10 cellular contexts compared by ENCODE assay signal in the genomic region with DNA sequence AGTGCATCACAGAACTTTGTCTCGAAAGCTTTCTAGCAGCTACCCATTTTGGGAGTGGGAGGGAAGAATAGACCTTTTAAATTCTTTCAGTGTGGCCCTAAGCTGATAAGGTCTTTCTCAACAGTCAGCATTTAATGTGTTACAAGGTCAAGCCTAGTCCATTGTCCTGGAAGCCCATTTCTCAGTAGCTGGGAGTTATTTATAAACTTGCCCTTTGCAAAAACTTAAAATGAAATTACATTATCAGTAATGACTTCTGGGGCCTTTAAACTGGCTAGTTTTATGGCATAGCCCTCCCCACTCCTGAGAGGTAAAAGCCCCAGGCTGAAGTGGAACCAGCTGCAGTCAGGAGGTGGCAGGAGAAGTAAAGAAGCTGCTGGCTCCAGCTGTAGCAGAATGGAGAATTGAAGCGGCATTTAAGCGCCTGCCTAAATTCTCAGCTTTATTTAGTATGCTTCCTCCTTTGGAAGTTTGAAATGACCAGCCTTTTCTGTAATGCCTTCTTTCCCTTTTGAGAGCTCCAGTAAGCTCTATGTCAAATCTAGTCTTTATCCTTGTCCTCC. TPM values are rescaled to one million over a fixed set of nuclear protein-coding genes. Genes with fewer than 3 reads are reported as not detected.
A peak's percentile ranks its signal among the peaks of the same experiment; 100 is the strongest.
DNase-seq lines count a peak whose midpoint lies in the region; ATAC-seq, FAIRE-seq and TF ChIP-seq lines count a peak whose summit lies in the region.
"Had no signal": no experiment of that assay in that cellular context is flagged by ENCODE, and none has a peak within 500 bp of the region (broad histone marks: within the 10 kb centered on the region; RNA-seq: fewer than 3 reads in every experiment).

No MANE protein-coding gene starts in this region.

- no peak overlapping the region for H3K9ac ChIP-seq in SK-N-SH
- H3K9ac ChIP-seq: BLaER1 had no signal

- no peaks in the 10 kb centered on the region for H3F3A ChIP-seq in SK-N-SH (replicated peaks; ENCODE audit: insufficient read depth)

- 97% methylated on average over 3 of the region's 3 CpGs for WGBS in A549 (ENCODE audit: missing lambda C conversion rate)
- 83% methylated on average over 3 of the region's 3 CpGs for WGBS in SK-N-SH (ENCODE audit: low lambda C conversion rate)

- FAIRE-seq in A549 (lab: Jason Lieb, UNC): no peak
- FAIRE-seq in frontal cortex (lab: Jason Lieb, UNC): no peak

- peaks cover 22% of the 10 kb centered on the region for H4K20me1 ChIP-seq in SK-N-SH (ENCODE audit: insufficient read depth)

- no peak overlapping the region for H3K4me3 ChIP-seq in A549
- H3K4me3 ChIP-seq in SK-N-SH (ENCODE audit: low read depth in 2 of 2, low read length in 1 of 2): no peak overlapping the region
- H3K4me3 ChIP-seq: BLaER1 had no signal

- POLR2A ChIA-PET in A549 (lab: Yijun Ruan, JAX) (interaction anchor here (0.6 to 1.9 kb wide), 4 partner anchors 13 to 65 kb away, joined by 3 to 10 read pairs (median 4); a partner anchor contains a TSS), SK-N-SH (lab: Yijun Ruan, JAX) (interaction anchor here (0.8 to 1.4 kb wide), 6 partner anchors 15 to 57 kb away, joined by 3 to 9 read pairs (median 5); a partner anchor contains a TSS)

- peaks cover 56% of the 10 kb centered on the region for H3K79me2 ChIP-seq in SK-N-SH (ENCODE audit: insufficient read depth)

- H2AFZ ChIP-seq in SK-N-SH (ENCODE audit: low read depth): no peak overlapping the region

- DNase-seq in A549 (ENCODE audit: low read depth in 1 of 2, low spot score in 1 of 2) (no peak), SK-N-SH (no peak), left kidney (ENCODE audit: low read depth, low spot score) (peak; percentile 58), SIG-M5 treated with dmso at 0.1 percent for 504 hours (lab: John Stamatoyannopoulos, UW; ENCODE audit: unreplicated experiment) (no peak), frontal cortex (ENCODE audit: low spot score in 2 of 2) (no peak)
- no peak for DNase-seq in stimulated activated CD4-positive, alpha-beta T cell treated with anti-CD3 and anti-CD28 coated beads, Interleukin-4, amount 100 ng/mL, for 4 hours
- DNase-seq: central memory CD4-positive, alpha-beta T cell had no signal

- H3K27ac ChIP-seq in A549 (no peak overlapping the region), SK-N-SH (ENCODE audit: low read depth in 2 of 2, low read length in 1 of 2) (no peak overlapping the region; a peak in 1 of 4 replicates)
- H3K27ac ChIP-seq: BLaER1 had no signal

- H3K4me1 ChIP-seq in A549: 0 out of 3 replicates have a peak, but pooled peaks cover 2% of the 10 kb centered on the region
- peaks cover 0 to 5% of the 10 kb centered on the region in 2 experiments; a peak in 1 of 4 replicates for H3K4me1 ChIP-seq in SK-N-SH (ENCODE audit: control insufficient read depth in 1 of 2, insufficient read depth in 2 of 2, low read depth in 1 of 2, low read length in 1 of 2)

- TF ChIP-seq CTCF in A549 (IDR thresholded peaks at IDR 0.05) (no peak), SK-N-SH (IDR thresholded peaks at IDR 0.05) (no peak)

- TF ChIP-seq RAD21 in A549 (conservative IDR thresholded peaks at IDR 0.05 in 1 of 2, IDR thresholded peaks at IDR 0.05 in 1 of 2): no peak
- peak; percentile 65 for TF ChIP-seq RAD21 in SK-N-SH (IDR thresholded peaks at IDR 0.05; ENCODE audit: low read length)

- no peak for ATAC-seq in A549

- H3K36me3 ChIP-seq in SK-N-SH (replicated peaks in 1 of 2; ENCODE audit: control insufficient read depth in 1 of 2, insufficient read depth in 2 of 2, low read length in 1 of 2): peaks cover 8 to 13% of the 10 kb centered on the region in 2 experiments

- no peaks in the 10 kb centered on the region for H3K27me3 ChIP-seq in SK-N-SH (ENCODE audit: insufficient read depth)
- H3K27me3 ChIP-seq: BLaER1 had no signal

- no peak overlapping the region for H3K4me2 ChIP-seq in A549
- H3K4me2 ChIP-seq in SK-N-SH: no peak overlapping the region

- TF ChIP-seq EP300 in A549 (IDR thresholded peaks at IDR 0.05) (no peak), SK-N-SH (IDR thresholded peaks at IDR 0.05; ENCODE audit: borderline replicate concordance in 1 of 2, low read depth in 1 of 2, low read length in 1 of 2) (peak in 1 of 2 experiments; percentile 22; a peak in 1 of 4 replicates)

- CTCF ChIA-PET in A549 (lab: Yijun Ruan, JAX): interaction anchor here (1.0 to 8.3 kb wide), 20 partner anchors 10 to 118 kb away, joined by 3 to 125 read pairs (median 6); a partner anchor contains a TSS
- CTCF ChIA-PET in SK-N-SH (lab: Yijun Ruan, JAX): interaction anchor here (0.5 to 16.1 kb wide), 21 partner anchors 9 to 314 kb away, joined by 3 to 266 read pairs (median 13); a partner anchor contains a TSS

- H3K9me2 ChIP-seq in SK-N-SH: no peaks in the 10 kb centered on the region

- no peaks in the 10 kb centered on the region for H3K9me3 ChIP-seq in A549
- no peaks in the 10 kb centered on the region for H3K9me3 ChIP-seq in SK-N-SH
- H3K9me3 ChIP-seq: BLaER1 had no signal

- no peak for TF ChIP-seq POLR2A in A549 (IDR thresholded peaks at IDR 0.05; ENCODE audit: low read length)

TF ChIP-seq in A549, 52 proteins besides CTCF, POLR2A, EP300 and RAD21:
- no peak for TF ChIP-seq SREBF2 (IDR thresholded peaks at IDR 0.05)
- TF ChIP-seq MAFK (IDR thresholded peaks at IDR 0.05; ENCODE audit: partially characterized antibody): peak; percentile 64

TF ChIP-seq in SK-N-SH, 30 proteins besides CTCF, POLR2A, EP300 and RAD21 (continues in another document):
- no peak for TF ChIP-seq TAF1 (IDR thresholded peaks at IDR 0.05; ENCODE audit: borderline replicate concordance, low read depth, low read length)
- no peak for TF ChIP-seq NRF1 (IDR thresholded peaks at IDR 0.05; ENCODE audit: low read depth, low read length)

RNA-seq across cellular contexts. Expression of a gene that starts 12.4 kb away (rescaled TPM):
- polyA plus RNA-seq in A549 (2011; rRNA removed) (590 and 613 TPM in 2 replicates), A549 (2017; fragmentation: RNase III; extraction: RNeasy Plus Mini Kit Qiagen cat#74134 plus additional on column Dnase treatment) (300 to 339 TPM (median 304 TPM) in 3 replicates), SK-N-SH (2012; rRNA removed) (111 and 156 TPM in 2 replicates)
- polyA plus RNA-seq in A549 (2012; cell fraction: cytosol; rRNA removed): 171 and 206 TPM in 2 replicates
- 62.3 and 114 TPM in 2 replicates for polyA plus RNA-seq in A549 (2012; cell fraction: nucleus; rRNA removed)
- polyA minus RNA-seq in A549 (2011; rRNA and poly(A)+ RNA removed): 178 and 220 TPM in 2 replicates
- polyA plus RNA-seq in SK-N-SH (2012; cell fraction: cytosol; rRNA removed): 143 and 154 TPM in 2 replicates
- polyA plus RNA-seq in SK-N-SH (2012; cell fraction: nucleus; rRNA removed): 31.4 and 71.4 TPM in 2 replicates
- total RNA-seq in frontal cortex: 59.9 TPM

RNA-seq across cellular contexts. Expression of a gene that starts 26.9 kb away (rescaled TPM):
- polyA plus RNA-seq in A549 (2011; rRNA removed) (not detected in 2 replicates), A549 (2017; fragmentation: RNase III; extraction: RNeasy Plus Mini Kit Qiagen cat#74134 plus additional on column Dnase treatment) (0.04 TPM in 1 of 3 replicates, not detected in the others), SK-N-SH (2012; rRNA removed) (0.03 TPM in 1 of 2 replicates, not detected in the other)
- 0.04 TPM in 1 of 2 replicates, not detected in the other for polyA plus RNA-seq in A549 (2012; cell fraction: cytosol; rRNA removed)
- polyA plus RNA-seq in A549 (2012; cell fraction: nucleus; rRNA removed): 0.15 and 0.18 TPM in 2 replicates
- polyA minus RNA-seq in A549 (2011; rRNA and poly(A)+ RNA removed): not detected in 2 replicates
- polyA plus RNA-seq in SK-N-SH (2012; cell fraction: cytosol; rRNA removed): not detected in 2 replicates
- polyA plus RNA-seq in SK-N-SH (2012; cell fraction: nucleus; rRNA removed): 0.18 and 0.23 TPM in 2 replicates
- not detected for total RNA-seq in frontal cortex
- polyA plus RNA-seq: neural cell had no signal

RNA-seq across cellular contexts. Expression of a gene that starts 36.5 kb away (rescaled TPM):
- polyA plus RNA-seq in A549 (2011; rRNA removed) (0.52 and 0.90 TPM in 2 replicates), A549 (2017; fragmentation: RNase III; extraction: RNeasy Plus Mini Kit Qiagen cat#74134 plus additional on column Dnase treatment) (0.21 to 0.55 TPM (median 0.30 TPM) in 3 replicates), SK-N-SH (2012; rRNA removed) (0.16 and 0.25 TPM in 2 replicates)
- 0.21 and 0.29 TPM in 2 replicates for polyA plus RNA-seq in A549 (2012; cell fraction: cytosol; rRNA removed)
- 0.32 and 0.34 TPM in 2 replicates for polyA plus RNA-seq in A549 (2012; cell fraction: nucleus; rRNA removed)
- polyA minus RNA-seq in A549 (2011; rRNA and poly(A)+ RNA removed): 0.39 and 1.6 TPM in 2 replicates
- 0.10 and 0.13 TPM in 2 replicates for polyA plus RNA-seq in SK-N-SH (2012; cell fraction: cytosol; rRNA removed)
- polyA plus RNA-seq in SK-N-SH (2012; cell fraction: nucleus; rRNA removed): 0.17 and 0.25 TPM in 2 replicates
- total RNA-seq in frontal cortex: 0.82 TPM
- total RNA-seq: T-helper 2 cell treated with Interferon-gamma antibody and Interleukin-4, amounts not matched to agents 100 ng/mL and 5 ng/mL, for 36 hours had no signal
- polyA plus RNA-seq: neural cell had no signal

RNA-seq across cellular contexts. Expression of a gene that starts 47.2 kb away (rescaled TPM):
- polyA plus RNA-seq in A549 (2011; rRNA removed) (1.8 and 3.0 TPM in 2 replicates), A549 (2017; fragmentation: RNase III; extraction: RNeasy Plus Mini Kit Qiagen cat#74134 plus additional on column Dnase treatment) (10.0 to 14.9 TPM (median 14.1 TPM) in 3 replicates), SK-N-SH (2012; rRNA removed) (1.5 and 2.6 TPM in 2 replicates)
- polyA plus RNA-seq in A549 (2012; cell fraction: cytosol; rRNA removed): 3.6 and 5.9 TPM in 2 replicates
- polyA plus RNA-seq in A549 (2012; cell fraction: nucleus; rRNA removed): 3.9 and 4.4 TPM in 2 replicates
- polyA minus RNA-seq in A549 (2011; rRNA and poly(A)+ RNA removed): 9.2 and 9.4 TPM in 2 replicates
- polyA plus RNA-seq in SK-N-SH (2012; cell fraction: cytosol; rRNA removed): 1.4 and 3.0 TPM in 2 replicates
- 2.3 and 3.7 TPM in 2 replicates for polyA plus RNA-seq in SK-N-SH (2012; cell fraction: nucleus; rRNA removed)
- 1.2 TPM for total RNA-seq in frontal cortex

RNA-seq across cellular contexts. Expression of a gene that starts 56.8 kb away (rescaled TPM):
- 622 and 880 TPM in 2 replicates for polyA plus RNA-seq in A549 (2011; rRNA removed)
- polyA plus RNA-seq in A549 (2012; cell fraction: cytosol; rRNA removed): 676 and 739 TPM in 2 replicates
- 280 and 503 TPM in 2 replicates for polyA plus RNA-seq in A549 (2012; cell fraction: nucleus; rRNA removed)
- 1,469 to 1,640 TPM (median 1,479 TPM) in 3 replicates for polyA plus RNA-seq in A549 (2017; fragmentation: RNase III; extraction: RNeasy Plus Mini Kit Qiagen cat#74134 plus additional on column Dnase treatment)
- 458 and 595 TPM in 2 replicates for polyA minus RNA-seq in A549 (2011; rRNA and poly(A)+ RNA removed)
- polyA plus RNA-seq in SK-N-SH (2012; rRNA removed): 773 and 841 TPM in 2 replicates
- 1,054 and 1,304 TPM in 2 replicates for polyA plus RNA-seq in SK-N-SH (2012; cell fraction: cytosol; rRNA removed)
- 350 and 539 TPM in 2 replicates for polyA plus RNA-seq in SK-N-SH (2012; cell fraction: nucleus; rRNA removed)
- 679 TPM for total RNA-seq in frontal cortex
